In genomic region chr2:219538488-219539294, GRCh38 we compare ENCODE assay signal across 22 cellular contexts. TPM values are rescaled to one million over a fixed set of nuclear protein-coding genes. Genes with fewer than 3 reads are reported as not detected.
DNase-seq lines count a peak whose midpoint lies in the region; ATAC-seq, FAIRE-seq and TF ChIP-seq lines count a peak whose summit lies in the region.
"Had no signal": no experiment of that assay in that cellular context is flagged by ENCODE, and none has a peak within 500 bp of the region (broad histone marks: within the 10 kb centered on the region; RNA-seq: fewer than 3 reads in every experiment).

No MANE protein-coding gene starts in this region.

- intact Hi-C loops in A673 (cut with micrococcal nuclease; ENCODE audit: unreplicated experiment), result no loop called here

- peaks cover 12% of the 10 kb centered on the region for H3K4me1 ChIP-seq in A673 (ENCODE audit: insufficient read depth, low read length, poor library complexity, severe bottlenecking)

- H3K4me3 Mint-ChIP-seq in mesothelial cell of epicardium, result no peak overlapping the region
- H3K4me3 Mint-ChIP-seq: stimulated activated naive B cell treated with anti-CD40 and anti-IgM and Interleukin-4, amounts not matched to agents 10 μg/mL and 1 μg/mL and 100 μg/mL, for 72 hours; T-helper 2 cell treated with Interferon-gamma antibody and Interleukin-4, amounts not matched to agents 5 μg/mL and 100 μg/mL, for 36 hours had no signal

- no TSS peak for BruUV-seq in A673 (replicated peaks; lab: Mats Ljungman, UMichigan)

- H3K27ac Mint-ChIP-seq in mesothelial cell of epicardium, result peak overlapping the region; percentile 47
- H3K27ac Mint-ChIP-seq: CD8-positive, alpha-beta memory T cell; stimulated activated naive B cell treated with anti-CD40 and anti-IgM and Interleukin-4, amounts not matched to agents 10 μg/mL and 1 μg/mL and 100 μg/mL, for 72 hours; T-helper 2 cell treated with Interferon-gamma antibody and Interleukin-4, amounts not matched to agents 5 μg/mL and 100 μg/mL, for 36 hours had no signal

- POLR2A ChIA-PET in A673 (lab: Charles Lee; ENCODE audit: low non-redundant PET), result no interaction called here

- peaks cover 8% of the 10 kb centered on the region for H3K36me3 Mint-ChIP-seq in mesothelial cell of epicardium

- CTCF ChIA-PET in A673 (lab: Charles Lee), result no interaction called here

- H3K4me3 ChIP-seq in A673 (ENCODE audit: low read depth, low read length, poor library complexity, severe bottlenecking), result no peak overlapping the region
- H3K4me3 ChIP-seq: body of pancreas, smooth muscle cell, upper lobe of right lung had no signal

- peaks cover 14% of the 10 kb centered on the region for H3K4me1 Mint-ChIP-seq in mesothelial cell of epicardium

- H3K27me3 ChIP-seq in A673 (replicated peaks; ENCODE audit: insufficient read depth, low read depth, low read length, poor library complexity), result no peaks in the 10 kb centered on the region
- H3K27me3 ChIP-seq: body of pancreas, upper lobe of right lung had no signal

- ATAC-seq in GM19035 (IDR thresholded peaks at IDR 0.05; ENCODE audit: unreplicated experiment) (no peak), GM19455 (IDR thresholded peaks at IDR 0.05; ENCODE audit: unreplicated experiment) (no peak)
- ATAC-seq: body of pancreas; stimulated activated naive B cell treated with anti-CD40 and anti-IgM and Interleukin-4, amounts not matched to agents 10 μg/mL and 1 μg/mL and 100 μg/mL, for 72 hours; upper lobe of right lung had no signal

- DNase-seq in A673 (ENCODE audit: low spot score) (no peak), NCI-H446 treated with DMSO at 0.1 percent for 48 hours (lab: John Stamatoyannopoulos, UW) (peak; percentile 44), mesothelial cell of epicardium (ENCODE audit: low spot score in 2 of 2, unreplicated experiment in 2 of 2) (no peak), urothelium cell line (ENCODE audit: low spot score) (no peak), NCI-H1694 (lab: John Stamatoyannopoulos, UW) (no peak)
- DNase-seq: activated CD4-positive, alpha-beta T cell treated with anti-CD3 and anti-CD28 coated beads for 4 hours; activated naive CD4-positive, alpha-beta T cell; body of pancreas; CD8-positive, alpha-beta memory T cell; dermis blood vessel endothelial cell; NCI-H1417; NCI-H226; SHP77 treated with DMSO at 0.1 percent for 48 hours; stimulated activated naive B cell treated with anti-CD40 and anti-IgM and Interleukin-4, amounts not matched to agents 10 μg/mL and 1 μg/mL and 100 μg/mL, for 72 hours; upper lobe of right lung had no signal

- no peak for TF ChIP-seq CTCF in A673 (conservative IDR thresholded peaks at IDR 0.05; ENCODE audit: low read depth, low read length)
- no peak for TF ChIP-seq CTCF in mesothelial cell of epicardium (IDR thresholded peaks at IDR 0.05; ENCODE audit: unreplicated experiment)

- H3K36me3 ChIP-seq in A673 (ENCODE audit: insufficient read depth, low read length, poor library complexity, severe bottlenecking), result peaks cover 3% of the 10 kb centered on the region

- H3K9me3 Mint-ChIP-seq in mesothelial cell of epicardium, result no peaks in the 10 kb centered on the region
- H3K9me3 Mint-ChIP-seq: CD8-positive, alpha-beta memory T cell; stimulated activated naive B cell treated with anti-CD40 and anti-IgM and Interleukin-4, amounts not matched to agents 10 μg/mL and 1 μg/mL and 100 μg/mL, for 72 hours; T-helper 2 cell treated with Interferon-gamma antibody and Interleukin-4, amounts not matched to agents 5 μg/mL and 100 μg/mL, for 36 hours had no signal

- FAIRE-seq in urothelium cell line (lab: Jason Lieb, UNC), result no peak

- H3K27me3 Mint-ChIP-seq in mesothelial cell of epicardium (ENCODE audit: low read depth), result no peaks in the 10 kb centered on the region

- H3K27ac ChIP-seq in A673 (ENCODE audit: low read depth, low read length, poor library complexity, severe bottlenecking) (peak overlapping the region; percentile 23), cingulate gyrus (ENCODE audit: low read depth, low read length) (peak overlapping the region; percentile 69)
- H3K27ac ChIP-seq: body of pancreas, HL-60, upper lobe of right lung had no signal

- H3K9me3 ChIP-seq in A673 (ENCODE audit: low read depth, low read length, poor library complexity, severe bottlenecking), result no peaks in the 10 kb centered on the region
- H3K9me3 ChIP-seq: body of pancreas, upper lobe of right lung had no signal

RNA-seq across cellular contexts. Expression of gene CHPF, which starts 4.9 kb away (rescaled TPM):
- 13.8 and 15.8 TPM in 2 replicates for total RNA-seq in A673 (2021)
- total RNA-seq in mesothelial cell of epicardium, result 78.1 to 81.0 TPM (median 78.5 TPM) in 3 replicates

RNA-seq across cellular contexts. Expression of gene TMEM198, which starts 5.1 kb away (rescaled TPM):
- total RNA-seq in A673 (2021) (4.6 and 7.6 TPM in 2 replicates), mesothelial cell of epicardium (3.6 to 4.0 TPM (median 3.7 TPM) in 3 replicates)

RNA-seq across cellular contexts. Expression of gene ASIC4, which starts 24.4 kb away (rescaled TPM):
- total RNA-seq in A673 (2021), result 0.45 and 1.2 TPM in 2 replicates
- total RNA-seq in mesothelial cell of epicardium, result 0.98 to 1.4 TPM (median 1.1 TPM) in 3 replicates
- total RNA-seq: body of pancreas; CD8-positive, alpha-beta memory T cell; dermis blood vessel endothelial cell; osteoblast had no signal

RNA-seq across cellular contexts. Expression of gene OBSL1, which starts 32.6 kb away (rescaled TPM):
- total RNA-seq in A673 (2021) (23.1 and 46.6 TPM in 2 replicates), mesothelial cell of epicardium (307 to 319 TPM (median 316 TPM) in 3 replicates)

RNA-seq across cellular contexts. Expression of gene INHA, which starts 33.4 kb away (rescaled TPM):
- 0.70 TPM in 1 of 2 replicates, not detected in the other for total RNA-seq in A673 (2021)
- total RNA-seq in mesothelial cell of epicardium, result 3.0 to 3.7 TPM (median 3.6 TPM) in 3 replicates
- total RNA-seq: CD8-positive, alpha-beta memory T cell; dermis blood vessel endothelial cell had no signal
